8 cellular contexts compared by ENCODE assay signal in genomic region chr11:78045851-78046485, GRCh38. TPM values are rescaled to one million over a fixed set of nuclear protein-coding genes. Genes with fewer than 3 reads are reported as not detected.
DNase-seq lines count a peak whose midpoint lies in the region; ATAC-seq and TF ChIP-seq lines count a peak whose summit lies in the region.

No MANE protein-coding gene starts in this region.

- peak; percentile 40 for DNase-seq in A172 (ENCODE audit: low spot score)
- DNase-seq in PC-3: peak; percentile 90
- DNase-seq in activated T-cell treated with anti-CD3 and anti-CD28 coated beads, Interleukin-2, amount 50 U/mL, for 72 hours: peak; percentile 81 to 89
- DNase-seq in esophagus squamous epithelium (lab: John Stamatoyannopoulos, UW): no peak
- peak; percentile 66 to 92 (median 83) for DNase-seq in naive thymus-derived CD4-positive, alpha-beta T cell

- peaks cover 14% of the 10 kb centered on the region for H3K4me1 Mint-ChIP-seq in activated T-cell treated with anti-CD3 and anti-CD28 coated beads, Interleukin-2, amount 50 U/mL, for 72 hours (ENCODE audit: low read depth)
- peaks cover 4 to 17% (median 9%) of the 10 kb centered on the region in 7 donors for H3K4me1 Mint-ChIP-seq in naive thymus-derived CD4-positive, alpha-beta T cell
- peaks cover 12% of the 10 kb centered on the region for H3K4me1 Mint-ChIP-seq in stimulated activated memory B cell treated with anti-CD40 and anti-IgM and Interleukin-4, amounts not matched to agents 10 μg/mL and 1 μg/mL and 100 μg/mL, for 72 hours

- peak overlapping the region; percentile 98 for H2AFZ ChIP-seq in PC-3 (ENCODE audit: low read length)

- no TSS peak for BruUV-seq in PC-3 (replicated peaks; lab: Mats Ljungman, UMichigan)

- ATAC-seq in GM18867 (IDR thresholded peaks at IDR 0.05; ENCODE audit: unreplicated experiment) (peak; percentile 66), PC-3 (peak; percentile 98)
- ATAC-seq in activated T-cell treated with anti-CD3 and anti-CD28 coated beads, Interleukin-2, amount 50 U/mL, for 72 hours (replicated peaks in 1 of 2): peak; percentile 92 to 93
- peak; percentile 97 for ATAC-seq in naive thymus-derived CD4-positive, alpha-beta T cell
- ATAC-seq in stimulated activated memory B cell treated with anti-CD40 and anti-IgM and Interleukin-4, amounts not matched to agents 10 μg/mL and 1 μg/mL and 100 μg/mL, for 72 hours: peak; percentile 87

- no peaks in the 10 kb centered on the region for H3K36me3 Mint-ChIP-seq in activated T-cell treated with anti-CD3 and anti-CD28 coated beads, Interleukin-2, amount 50 U/mL, for 72 hours (ENCODE audit: insufficient read depth in 2 of 2)
- H3K36me3 Mint-ChIP-seq in naive thymus-derived CD4-positive, alpha-beta T cell: no peaks in the 10 kb centered on the region
- H3K36me3 Mint-ChIP-seq in stimulated activated memory B cell treated with anti-CD40 and anti-IgM and Interleukin-4, amounts not matched to agents 10 μg/mL and 1 μg/mL and 100 μg/mL, for 72 hours: no peaks in the 10 kb centered on the region

- TF ChIP-seq CTCF in PC-3 (conservative IDR thresholded peaks at IDR 0.05; ENCODE audit: low read depth, low read length) (peak; percentile 100), esophagus squamous epithelium (IDR thresholded peaks at IDR 0.05) (peak; percentile 92 to 99 (median 96))

- H3K9me3 Mint-ChIP-seq in activated T-cell treated with anti-CD3 and anti-CD28 coated beads, Interleukin-2, amount 50 U/mL, for 72 hours: no peaks in the 10 kb centered on the region
- no peaks in the 10 kb centered on the region for H3K9me3 Mint-ChIP-seq in naive thymus-derived CD4-positive, alpha-beta T cell
- no peaks in the 10 kb centered on the region for H3K9me3 Mint-ChIP-seq in stimulated activated memory B cell treated with anti-CD40 and anti-IgM and Interleukin-4, amounts not matched to agents 10 μg/mL and 1 μg/mL and 100 μg/mL, for 72 hours

- H3K79me2 ChIP-seq in PC-3 (ENCODE audit: low read length): no peaks in the 10 kb centered on the region

- H3K27ac Mint-ChIP-seq in activated T-cell treated with anti-CD3 and anti-CD28 coated beads, Interleukin-2, amount 50 U/mL, for 72 hours: no peak overlapping the region
- peak overlapping the region in 4 of 9 donors; percentile 4 to 67 (median 43) for H3K27ac Mint-ChIP-seq in naive thymus-derived CD4-positive, alpha-beta T cell
- H3K27ac Mint-ChIP-seq in stimulated activated memory B cell treated with anti-CD40 and anti-IgM and Interleukin-4, amounts not matched to agents 10 μg/mL and 1 μg/mL and 100 μg/mL, for 72 hours: peak overlapping the region; percentile 14

- H3K4me1 ChIP-seq in HUES64 (ENCODE audit: insufficient read depth, low read length): peaks cover 12% of the 10 kb centered on the region; the same call in 1 of the 2 replicates
- H3K4me1 ChIP-seq in PC-3 (ENCODE audit: insufficient read depth, low read length): peaks cover 13% of the 10 kb centered on the region
- H3K4me1 ChIP-seq in esophagus squamous epithelium: peaks cover 0 to 17% (median 6%) of the 10 kb centered on the region in 3 donors
- peaks cover 0 to 10% of the 10 kb centered on the region in 2 donors for H3K4me1 ChIP-seq in naive thymus-derived CD4-positive, alpha-beta T cell (ENCODE audit: control insufficient read depth in 2 of 2, insufficient read depth in 2 of 2, low read length in 2 of 2)

- peak overlapping the region; percentile 96 for H3K4me2 ChIP-seq in PC-3 (ENCODE audit: low read length)

- H3K27ac ChIP-seq in HUES64 (ENCODE audit: low read depth, low read length): no peak overlapping the region
- H3K27ac ChIP-seq in PC-3 (ENCODE audit: low read length): no peak overlapping the region
- H3K27ac ChIP-seq in esophagus squamous epithelium: peak overlapping the region in 3 of 4 donors; percentile 40 to 74 (median 67)
- H3K27ac ChIP-seq in naive thymus-derived CD4-positive, alpha-beta T cell (ENCODE audit: low read depth, low read length): no peak overlapping the region

- H3K27me3 ChIP-seq in HUES64 (ENCODE audit: insufficient read depth, low read length): peaks cover 3% of the 10 kb centered on the region; the same call in 1 of the 2 replicates
- H3K27me3 ChIP-seq in PC-3 (ENCODE audit: low read length): no peaks in the 10 kb centered on the region
- H3K27me3 ChIP-seq in esophagus squamous epithelium: no peaks in the 10 kb centered on the region
- H3K27me3 ChIP-seq in naive thymus-derived CD4-positive, alpha-beta T cell (ENCODE audit: control insufficient read depth in 2 of 2, insufficient read depth in 2 of 2, low read length in 2 of 2): no peaks in the 10 kb centered on the region

- no peaks in the 10 kb centered on the region for H3K27me3 Mint-ChIP-seq in activated T-cell treated with anti-CD3 and anti-CD28 coated beads, Interleukin-2, amount 50 U/mL, for 72 hours (ENCODE audit: low read depth)
- no peaks in the 10 kb centered on the region for H3K27me3 Mint-ChIP-seq in naive thymus-derived CD4-positive, alpha-beta T cell
- peaks cover 15% of the 10 kb centered on the region for H3K27me3 Mint-ChIP-seq in stimulated activated memory B cell treated with anti-CD40 and anti-IgM and Interleukin-4, amounts not matched to agents 10 μg/mL and 1 μg/mL and 100 μg/mL, for 72 hours

- no peaks in the 10 kb centered on the region for H4K20me1 ChIP-seq in PC-3 (ENCODE audit: low read length)

- H3K9me3 ChIP-seq in HUES64 (ENCODE audit: insufficient read depth, low read depth, low read length) (no peaks in the 10 kb centered on the region), PC-3 (ENCODE audit: low read length) (no peaks in the 10 kb centered on the region), esophagus squamous epithelium (no peaks in the 10 kb centered on the region)
- H3K9me3 ChIP-seq in naive thymus-derived CD4-positive, alpha-beta T cell (ENCODE audit: control insufficient read depth in 2 of 3, low read length in 3 of 3): no peaks in the 10 kb centered on the region

- H3K9me2 ChIP-seq in PC-3 (replicated peaks; ENCODE audit: low read length): no peaks in the 10 kb centered on the region

- peak overlapping the region; percentile 70 to 76 for H3K4me3 Mint-ChIP-seq in activated T-cell treated with anti-CD3 and anti-CD28 coated beads, Interleukin-2, amount 50 U/mL, for 72 hours
- H3K4me3 Mint-ChIP-seq in naive thymus-derived CD4-positive, alpha-beta T cell: peak overlapping the region; percentile 49 to 78 (median 73)
- H3K4me3 Mint-ChIP-seq in stimulated activated memory B cell treated with anti-CD40 and anti-IgM and Interleukin-4, amounts not matched to agents 10 μg/mL and 1 μg/mL and 100 μg/mL, for 72 hours: peak overlapping the region; percentile 64

- intact Hi-C loops in PC-3 (cut with micrococcal nuclease): loop anchor here (1.0 kb wide), 2 partner anchors 46 to 270 kb away; no protein-coding TSS in a partner anchor
- intact Hi-C loops in esophagus squamous epithelium (cut with DNase I): no loop called here
- intact Hi-C loops in naive thymus-derived CD4-positive, alpha-beta T cell (cut with micrococcal nuclease): loop anchor here (1.0 to 5.0 kb wide), 5 partner anchors 52 to 999 kb away; partner anchors contain the start of gene INTS4 (in 1 of the 2)

- H3K36me3 ChIP-seq in HUES64 (ENCODE audit: insufficient read depth, low read length) (no peaks in the 10 kb centered on the region), PC-3 (ENCODE audit: low read depth, low read length) (no peaks in the 10 kb centered on the region), esophagus squamous epithelium (no peaks in the 10 kb centered on the region)
- H3K36me3 ChIP-seq in naive thymus-derived CD4-positive, alpha-beta T cell (ENCODE audit: control insufficient read depth in 2 of 3, insufficient read depth in 3 of 3, low read length in 3 of 3): no peaks in the 10 kb centered on the region

- no peak for TF ChIP-seq POLR2A in esophagus squamous epithelium (IDR thresholded peaks at IDR 0.05)

- H3K4me3 ChIP-seq in HUES64 (ENCODE audit: low read length) (peak overlapping the region; percentile 43), PC-3 (ENCODE audit: low read length) (peak overlapping the region; percentile 67), esophagus squamous epithelium (peak overlapping the region; percentile 9 to 70 (median 44))
- peak overlapping the region; percentile 57 for H3K4me3 ChIP-seq in naive thymus-derived CD4-positive, alpha-beta T cell (ENCODE audit: low read length)

- POLR2A ChIA-PET in PC-3 (lab: Charles Lee; ENCODE audit: unreplicated experiment): no interaction called here
- POLR2A ChIA-PET in naive thymus-derived CD4-positive, alpha-beta T cell (lab: Charles Lee): no interaction called here

- WGBS in HUES64: 16% methylated on average over 26 of the region's 28 CpGs
- 1 to 5% methylated on average over 14 to 15 of the region's 28 CpGs for WGBS in esophagus squamous epithelium, 2 donors

- peak overlapping the region; percentile 43; the same call in 1 of the 2 replicates for H3K9ac ChIP-seq in HUES64 (ENCODE audit: low read depth, low read length)
- no peak overlapping the region for H3K9ac ChIP-seq in PC-3 (ENCODE audit: low read length)

- H3F3A ChIP-seq in PC-3 (ENCODE audit: low read length, unreplicated experiment): no peaks in the 10 kb centered on the region

- CTCF ChIA-PET in PC-3 (lab: Charles Lee): interaction anchor here (0.7 to 1.4 kb wide), 3 partner anchors 17 to 224 kb away, joined by 3 to 5 read pairs (median 3); no protein-coding TSS in a partner anchor
- CTCF ChIA-PET in naive thymus-derived CD4-positive, alpha-beta T cell (lab: Charles Lee): interaction anchor here (0.8 to 1.1 kb wide), 6 partner anchors 11 to 272 kb away, joined by 3 to 4 read pairs (median 3); partner anchors contain the start of gene INTS4

RNA-seq across cellular contexts. Expression of gene THRSP, which starts 17.7 kb away (rescaled TPM):
- not detected in 2 replicates for total RNA-seq in A172 (2014; rRNA removed; shearing (Covaris generic))
- polyA plus RNA-seq in HUES64 (2013, experiment 1 of 2): not detected
- polyA plus RNA-seq in HUES64 (2013, experiment 2 of 2): not detected
- total RNA-seq in PC-3 (2014; rRNA removed) (not detected in 2 replicates), esophagus squamous epithelium (not detected)
- not detected for total RNA-seq in activated T-cell treated with anti-CD3 and anti-CD28 coated beads, Interleukin-2, amount 50 U/mL, for 72 hours
- not detected for total RNA-seq in naive thymus-derived CD4-positive, alpha-beta T cell
- polyA plus RNA-seq in naive thymus-derived CD4-positive, alpha-beta T cell: not detected

RNA-seq across cellular contexts. Expression of gene KCTD14, which starts 22.9 kb away (rescaled TPM):
- total RNA-seq in A172 (2014; rRNA removed; shearing (Covaris generic)): 0.09 TPM in 1 of 2 replicates, not detected in the other
- polyA plus RNA-seq in HUES64 (2013, experiment 1 of 2): 17.2 TPM
- polyA plus RNA-seq in HUES64 (2013, experiment 2 of 2): 16.9 TPM
- total RNA-seq in PC-3 (2014; rRNA removed): 1.6 and 3.6 TPM in 2 replicates
- total RNA-seq in activated T-cell treated with anti-CD3 and anti-CD28 coated beads, Interleukin-2, amount 50 U/mL, for 72 hours: under 1 TPM in 1 of 2 donors, not detected in 1; 0.34 TPM
- total RNA-seq in esophagus squamous epithelium: 1 to 10 TPM in 2 of 4 donors, under 1 TPM in 2; 0.49 to 7.7 (median 1.00) TPM
- under 1 TPM in 1 of 5 experiments, not detected in 4; 0.19 TPM for total RNA-seq in naive thymus-derived CD4-positive, alpha-beta T cell
- under 1 TPM; 0.28 to 0.50 TPM for polyA plus RNA-seq in naive thymus-derived CD4-positive, alpha-beta T cell

RNA-seq across cellular contexts. Expression of gene NDUFC2, which starts 33.7 kb away (rescaled TPM):
- total RNA-seq in A172 (2014; rRNA removed; shearing (Covaris generic)): 174 and 231 TPM in 2 replicates
- polyA plus RNA-seq in HUES64 (2013, experiment 1 of 2): 116 TPM
- polyA plus RNA-seq in HUES64 (2013, experiment 2 of 2): 110 TPM
- total RNA-seq in PC-3 (2014; rRNA removed) (304 and 322 TPM in 2 replicates), esophagus squamous epithelium (10 to 100 TPM; 67.8 to 86.3 (median 76.0) TPM)
- total RNA-seq in activated T-cell treated with anti-CD3 and anti-CD28 coated beads, Interleukin-2, amount 50 U/mL, for 72 hours: 100 to 1,000 TPM; 190 to 199 TPM
- total RNA-seq in naive thymus-derived CD4-positive, alpha-beta T cell: 100 to 1,000 TPM in 1 of 5 experiments, 10 to 100 TPM in 4; 43.4 to 189 (median 64.7) TPM
- 100 to 1,000 TPM; 124 to 156 TPM for polyA plus RNA-seq in naive thymus-derived CD4-positive, alpha-beta T cell

RNA-seq across cellular contexts. Expression of gene INTS4, which starts 51.5 kb away (rescaled TPM):
- total RNA-seq in A172 (2014; rRNA removed; shearing (Covaris generic)): 25.8 and 26.5 TPM in 2 replicates
- polyA plus RNA-seq in HUES64 (2013, experiment 1 of 2): 21.4 TPM
- 25.0 TPM for polyA plus RNA-seq in HUES64 (2013, experiment 2 of 2)
- total RNA-seq in PC-3 (2014; rRNA removed) (42.2 and 50.8 TPM in 2 replicates), esophagus squamous epithelium (10 to 100 TPM; 12.8 to 21.9 (median 17.9) TPM)
- total RNA-seq in activated T-cell treated with anti-CD3 and anti-CD28 coated beads, Interleukin-2, amount 50 U/mL, for 72 hours: 10 to 100 TPM; 50.4 to 52.3 TPM
- 10 to 100 TPM; 54.4 to 87.0 (median 65.0) TPM for total RNA-seq in naive thymus-derived CD4-positive, alpha-beta T cell
- 10 to 100 TPM; 40.9 to 42.6 TPM for polyA plus RNA-seq in naive thymus-derived CD4-positive, alpha-beta T cell

Comparison
In these comparisons a context has a peak if more than half of its experiments do, and no peak if none do; other contexts are left out.
1. H3K27ac ChIP-seq: peak in esophagus squamous epithelium (3 of 4); none in HUES64 (single experiment), PC-3 (single experiment) and naive thymus-derived CD4-positive, alpha-beta T cell (single experiment).
2. Peak in every context shown above with its lines, with median percentiles within 50 percentile points of each other: ATAC-seq, H3K4me3 ChIP-seq and H3K4me3 Mint-ChIP-seq.